In the genomic region with DNA sequence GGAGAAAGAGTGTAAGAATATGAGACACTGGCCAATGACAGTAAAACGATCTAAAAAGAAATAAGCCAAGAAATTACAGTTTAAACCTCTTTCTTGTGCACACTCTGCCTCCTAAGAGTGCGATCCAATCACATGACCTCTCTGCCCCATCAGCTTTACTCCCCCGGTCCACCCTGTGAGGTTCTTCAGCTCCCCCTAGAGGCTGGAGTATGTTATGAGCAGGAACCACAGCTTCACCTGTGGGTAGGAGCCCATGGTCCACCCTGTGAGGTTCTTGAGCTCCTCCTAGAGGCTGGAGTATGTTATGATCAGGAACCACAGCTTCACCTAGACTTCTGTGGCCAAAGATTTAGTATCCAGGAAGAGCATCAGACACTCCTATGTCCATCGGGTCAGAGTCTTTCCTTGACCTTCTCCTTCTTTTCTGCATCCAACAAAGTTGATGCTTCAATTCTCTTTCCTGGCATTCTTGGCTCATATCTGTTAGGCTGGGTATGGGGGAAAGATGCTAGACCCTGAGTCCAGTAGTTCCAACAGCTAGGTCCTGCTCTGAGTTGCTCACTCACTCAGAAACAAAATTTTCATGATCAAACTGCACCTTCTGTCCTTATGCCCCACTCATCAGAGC, we compare ENCODE assay signal across 1 cellular context.
TF ChIP-seq lines count a peak whose summit lies in the region.

No MANE protein-coding gene starts in this region.

TF ChIP-seq in K562, 482 proteins besides CTCF, POLR2A, EP300 and RAD21 (continued from another document and continues in another):
- TF ChIP-seq PHF21A (IDR thresholded peaks at IDR 0.05; ENCODE audit: borderline replicate concordance, low read depth) (peak; percentile 49; the same call in 1 of the 2 replicates), ELF1 (tag; IDR thresholded peaks at IDR 0.05) (peak; percentile 69), XRCC5 (IDR thresholded peaks at IDR 0.05; ENCODE audit: low read depth, low read length) (peak; percentile 79; the same call in 1 of the 2 replicates), CC2D1A (IDR thresholded peaks at IDR 0.05) (peak; percentile 86), NFXL1 (CRISPR knock-in tag; IDR thresholded peaks at IDR 0.05) (no peak), CBX3 (IDR thresholded peaks at IDR 0.05; ENCODE audit: borderline replicate concordance in 1 of 2, low read length in 2 of 2) (peak in 1 of 2 experiments; percentile 42; a peak in 1 of 3 replicates), JUND (IDR thresholded peaks at IDR 0.05; ENCODE audit: borderline replicate concordance, low read depth, low read length) (peak; percentile 53; the same call in 1 of the 2 replicates), JUND (tag; IDR thresholded peaks at IDR 0.05; ENCODE audit: borderline replicate concordance, low read depth, low read length) (no peak), NR2C2 (CRISPR knock-in tag; IDR thresholded peaks at IDR 0.05) (no peak), NR2C2 (tag; IDR thresholded peaks at IDR 0.05) (no peak), RB1 (IDR thresholded peaks at IDR 0.05; ENCODE audit: low read depth) (0 out of 2 replicates have a peak, but pooled peaks have one; percentile 37), JUN (IDR thresholded peaks at IDR 0.05; ENCODE audit: borderline replicate concordance, low read depth, low read length) (0 out of 2 replicates have a peak, but pooled peaks have one; percentile 23), JUN (CRISPR knock-in tag; IDR thresholded peaks at IDR 0.05; ENCODE audit: borderline replicate concordance) (no peak), HNRNPK (IDR thresholded peaks at IDR 0.05; ENCODE audit: low read depth, low read length, poor library complexity, severe bottlenecking) (no peak), RAD51 (IDR thresholded peaks at IDR 0.05; ENCODE audit: borderline replicate concordance, low read depth) (peak; percentile 84), EWSR1 (IDR thresholded peaks at IDR 0.05; ENCODE audit: borderline replicate concordance, low read depth, partially characterized antibody) (no peak), MIER1 (IDR thresholded peaks at IDR 0.05; ENCODE audit: low read depth) (no peak), HDAC8 (tag; IDR thresholded peaks at IDR 0.05) (no peak), PHB2 (IDR thresholded peaks at IDR 0.05; ENCODE audit: low read depth) (no peak), POLR2B (IDR thresholded peaks at IDR 0.05; ENCODE audit: low read depth, partially characterized antibody) (no peak), SRF (CRISPR knock-in tag; IDR thresholded peaks at IDR 0.05) (peak in 1 of 2 experiments; percentile 23; a peak in 1 of 4 replicates), TOE1 (IDR thresholded peaks at IDR 0.05; ENCODE audit: borderline replicate concordance) (peak; percentile 94), TOE1 (CRISPR knock-in tag; IDR thresholded peaks at IDR 0.05; ENCODE audit: borderline replicate concordance, low read depth) (no peak), EHMT2 (IDR thresholded peaks at IDR 0.05) (peak; percentile 77), EGR1 (conservative IDR thresholded peaks at IDR 0.05) (peak; percentile 52; the same call in 1 of the 2 replicates), ZNF263 (CRISPR knock-in tag; IDR thresholded peaks at IDR 0.05; ENCODE audit: borderline replicate concordance) (no peak), KLF16 (IDR thresholded peaks at IDR 0.05) (peak; percentile 87), TAF1 (IDR thresholded peaks at IDR 0.05; ENCODE audit: control insufficient read depth, extremely low read depth, insufficient read depth, low read length, severe bottlenecking) (no peak), CHD1 (IDR thresholded peaks at IDR 0.05; ENCODE audit: low read length) (no peak), FOSL1 (tag; conservative IDR thresholded peaks at IDR 0.05) (no peak), NRF1 (conservative IDR thresholded peaks at IDR 0.05 in 1 of 2, IDR thresholded peaks at IDR 0.05 in 1 of 2) (no peak)
- TF ChIP-seq, protein P1, sequence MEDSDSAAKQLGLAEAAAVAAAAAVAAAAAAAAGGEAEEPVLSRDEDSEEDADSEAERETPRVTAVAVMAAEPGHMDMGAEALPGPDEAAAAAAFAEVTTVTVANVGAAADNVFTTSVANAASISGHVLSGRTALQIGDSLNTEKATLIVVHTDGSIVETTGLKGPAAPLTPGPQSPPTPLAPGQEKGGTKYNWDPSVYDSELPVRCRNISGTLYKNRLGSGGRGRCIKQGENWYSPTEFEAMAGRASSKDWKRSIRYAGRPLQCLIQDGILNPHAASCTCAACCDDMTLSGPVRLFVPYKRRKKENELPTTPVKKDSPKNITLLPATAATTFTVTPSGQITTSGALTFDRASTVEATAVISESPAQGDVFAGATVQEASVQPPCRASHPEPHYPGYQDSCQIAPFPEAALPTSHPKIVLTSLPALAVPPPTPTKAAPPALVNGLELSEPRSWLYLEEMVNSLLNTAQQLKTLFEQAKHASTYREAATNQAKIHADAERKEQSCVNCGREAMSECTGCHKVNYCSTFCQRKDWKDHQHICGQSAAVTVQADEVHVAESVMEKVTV (CRISPR knock-in tag; IDR thresholded peaks at IDR 0.05), result peak; percentile 78
- TF ChIP-seq, protein P2, sequence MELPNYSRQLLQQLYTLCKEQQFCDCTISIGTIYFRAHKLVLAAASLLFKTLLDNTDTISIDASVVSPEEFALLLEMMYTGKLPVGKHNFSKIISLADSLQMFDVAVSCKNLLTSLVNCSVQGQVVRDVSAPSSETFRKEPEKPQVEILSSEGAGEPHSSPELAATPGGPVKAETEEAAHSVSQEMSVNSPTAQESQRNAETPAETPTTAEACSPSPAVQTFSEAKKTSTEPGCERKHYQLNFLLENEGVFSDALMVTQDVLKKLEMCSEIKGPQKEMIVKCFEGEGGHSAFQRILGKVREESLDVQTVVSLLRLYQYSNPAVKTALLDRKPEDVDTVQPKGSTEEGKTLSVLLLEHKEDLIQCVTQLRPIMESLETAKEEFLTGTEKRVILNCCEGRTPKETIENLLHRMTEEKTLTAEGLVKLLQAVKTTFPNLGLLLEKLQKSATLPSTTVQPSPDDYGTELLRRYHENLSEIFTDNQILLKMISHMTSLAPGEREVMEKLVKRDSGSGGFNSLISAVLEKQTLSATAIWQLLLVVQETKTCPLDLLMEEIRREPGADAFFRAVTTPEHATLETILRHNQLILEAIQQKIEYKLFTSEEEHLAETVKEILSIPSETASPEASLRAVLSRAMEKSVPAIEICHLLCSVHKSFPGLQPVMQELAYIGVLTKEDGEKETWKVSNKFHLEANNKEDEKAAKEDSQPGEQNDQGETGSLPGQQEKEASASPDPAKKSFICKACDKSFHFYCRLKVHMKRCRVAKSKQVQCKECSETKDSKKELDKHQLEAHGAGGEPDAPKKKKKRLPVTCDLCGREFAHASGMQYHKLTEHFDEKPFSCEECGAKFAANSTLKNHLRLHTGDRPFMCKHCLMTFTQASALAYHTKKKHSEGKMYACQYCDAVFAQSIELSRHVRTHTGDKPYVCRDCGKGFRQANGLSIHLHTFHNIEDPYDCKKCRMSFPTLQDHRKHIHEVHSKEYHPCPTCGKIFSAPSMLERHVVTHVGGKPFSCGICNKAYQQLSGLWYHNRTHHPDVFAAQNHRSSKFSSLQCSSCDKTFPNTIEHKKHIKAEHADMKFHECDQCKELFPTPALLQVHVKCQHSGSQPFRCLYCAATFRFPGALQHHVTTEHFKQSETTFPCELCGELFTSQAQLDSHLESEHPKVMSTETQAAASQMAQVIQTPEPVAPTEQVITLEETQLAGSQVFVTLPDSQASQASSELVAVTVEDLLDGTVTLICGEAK (IDR thresholded peaks at IDR 0.05), result no peak
- TF ChIP-seq, protein P2 (CRISPR knock-in tag; IDR thresholded peaks at IDR 0.05), result no peak
- TF ChIP-seq, protein P3, sequence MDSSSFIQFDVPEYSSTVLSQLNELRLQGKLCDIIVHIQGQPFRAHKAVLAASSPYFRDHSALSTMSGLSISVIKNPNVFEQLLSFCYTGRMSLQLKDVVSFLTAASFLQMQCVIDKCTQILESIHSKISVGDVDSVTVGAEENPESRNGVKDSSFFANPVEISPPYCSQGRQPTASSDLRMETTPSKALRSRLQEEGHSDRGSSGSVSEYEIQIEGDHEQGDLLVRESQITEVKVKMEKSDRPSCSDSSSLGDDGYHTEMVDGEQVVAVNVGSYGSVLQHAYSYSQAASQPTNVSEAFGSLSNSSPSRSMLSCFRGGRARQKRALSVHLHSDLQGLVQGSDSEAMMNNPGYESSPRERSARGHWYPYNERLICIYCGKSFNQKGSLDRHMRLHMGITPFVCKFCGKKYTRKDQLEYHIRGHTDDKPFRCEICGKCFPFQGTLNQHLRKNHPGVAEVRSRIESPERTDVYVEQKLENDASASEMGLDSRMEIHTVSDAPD (CRISPR knock-in tag; IDR thresholded peaks at IDR 0.05), result no peak
- TF ChIP-seq, protein P4, sequence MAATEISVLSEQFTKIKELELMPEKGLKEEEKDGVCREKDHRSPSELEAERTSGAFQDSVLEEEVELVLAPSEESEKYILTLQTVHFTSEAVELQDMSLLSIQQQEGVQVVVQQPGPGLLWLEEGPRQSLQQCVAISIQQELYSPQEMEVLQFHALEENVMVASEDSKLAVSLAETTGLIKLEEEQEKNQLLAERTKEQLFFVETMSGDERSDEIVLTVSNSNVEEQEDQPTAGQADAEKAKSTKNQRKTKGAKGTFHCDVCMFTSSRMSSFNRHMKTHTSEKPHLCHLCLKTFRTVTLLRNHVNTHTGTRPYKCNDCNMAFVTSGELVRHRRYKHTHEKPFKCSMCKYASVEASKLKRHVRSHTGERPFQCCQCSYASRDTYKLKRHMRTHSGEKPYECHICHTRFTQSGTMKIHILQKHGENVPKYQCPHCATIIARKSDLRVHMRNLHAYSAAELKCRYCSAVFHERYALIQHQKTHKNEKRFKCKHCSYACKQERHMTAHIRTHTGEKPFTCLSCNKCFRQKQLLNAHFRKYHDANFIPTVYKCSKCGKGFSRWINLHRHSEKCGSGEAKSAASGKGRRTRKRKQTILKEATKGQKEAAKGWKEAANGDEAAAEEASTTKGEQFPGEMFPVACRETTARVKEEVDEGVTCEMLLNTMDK (IDR thresholded peaks at IDR 0.05; ENCODE audit: borderline replicate concordance, insufficient read depth, low read depth, low read length, poor library complexity, severe bottlenecking), result peak; percentile 27
- TF ChIP-seq, protein P5, sequence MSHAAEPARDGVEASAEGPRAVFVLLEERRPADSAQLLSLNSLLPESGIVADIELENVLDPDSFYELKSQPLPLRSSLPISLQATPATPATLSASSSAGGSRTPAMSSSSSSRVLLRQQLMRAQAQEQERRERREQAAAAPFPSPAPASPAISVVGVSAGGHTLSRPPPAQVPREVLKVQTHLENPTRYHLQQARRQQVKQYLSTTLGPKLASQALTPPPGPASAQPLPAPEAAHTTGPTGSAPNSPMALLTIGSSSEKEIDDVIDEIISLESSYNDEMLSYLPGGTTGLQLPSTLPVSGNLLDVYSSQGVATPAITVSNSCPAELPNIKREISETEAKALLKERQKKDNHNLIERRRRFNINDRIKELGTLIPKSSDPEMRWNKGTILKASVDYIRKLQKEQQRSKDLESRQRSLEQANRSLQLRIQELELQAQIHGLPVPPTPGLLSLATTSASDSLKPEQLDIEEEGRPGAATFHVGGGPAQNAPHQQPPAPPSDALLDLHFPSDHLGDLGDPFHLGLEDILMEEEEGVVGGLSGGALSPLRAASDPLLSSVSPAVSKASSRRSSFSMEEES (CRISPR knock-in tag; IDR thresholded peaks at IDR 0.05), result peak; percentile 94
- TF ChIP-seq, protein P6, sequence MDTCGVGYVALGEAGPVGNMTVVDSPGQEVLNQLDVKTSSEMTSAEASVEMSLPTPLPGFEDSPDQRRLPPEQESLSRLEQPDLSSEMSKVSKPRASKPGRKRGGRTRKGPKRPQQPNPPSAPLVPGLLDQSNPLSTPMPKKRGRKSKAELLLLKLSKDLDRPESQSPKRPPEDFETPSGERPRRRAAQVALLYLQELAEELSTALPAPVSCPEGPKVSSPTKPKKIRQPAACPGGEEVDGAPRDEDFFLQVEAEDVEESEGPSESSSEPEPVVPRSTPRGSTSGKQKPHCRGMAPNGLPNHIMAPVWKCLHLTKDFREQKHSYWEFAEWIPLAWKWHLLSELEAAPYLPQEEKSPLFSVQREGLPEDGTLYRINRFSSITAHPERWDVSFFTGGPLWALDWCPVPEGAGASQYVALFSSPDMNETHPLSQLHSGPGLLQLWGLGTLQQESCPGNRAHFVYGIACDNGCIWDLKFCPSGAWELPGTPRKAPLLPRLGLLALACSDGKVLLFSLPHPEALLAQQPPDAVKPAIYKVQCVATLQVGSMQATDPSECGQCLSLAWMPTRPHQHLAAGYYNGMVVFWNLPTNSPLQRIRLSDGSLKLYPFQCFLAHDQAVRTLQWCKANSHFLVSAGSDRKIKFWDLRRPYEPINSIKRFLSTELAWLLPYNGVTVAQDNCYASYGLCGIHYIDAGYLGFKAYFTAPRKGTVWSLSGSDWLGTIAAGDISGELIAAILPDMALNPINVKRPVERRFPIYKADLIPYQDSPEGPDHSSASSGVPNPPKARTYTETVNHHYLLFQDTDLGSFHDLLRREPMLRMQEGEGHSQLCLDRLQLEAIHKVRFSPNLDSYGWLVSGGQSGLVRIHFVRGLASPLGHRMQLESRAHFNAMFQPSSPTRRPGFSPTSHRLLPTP (IDR thresholded peaks at IDR 0.05; ENCODE audit: borderline replicate concordance, extremely low read depth, insufficient read length), result no peak
- TF ChIP-seq, protein P7, sequence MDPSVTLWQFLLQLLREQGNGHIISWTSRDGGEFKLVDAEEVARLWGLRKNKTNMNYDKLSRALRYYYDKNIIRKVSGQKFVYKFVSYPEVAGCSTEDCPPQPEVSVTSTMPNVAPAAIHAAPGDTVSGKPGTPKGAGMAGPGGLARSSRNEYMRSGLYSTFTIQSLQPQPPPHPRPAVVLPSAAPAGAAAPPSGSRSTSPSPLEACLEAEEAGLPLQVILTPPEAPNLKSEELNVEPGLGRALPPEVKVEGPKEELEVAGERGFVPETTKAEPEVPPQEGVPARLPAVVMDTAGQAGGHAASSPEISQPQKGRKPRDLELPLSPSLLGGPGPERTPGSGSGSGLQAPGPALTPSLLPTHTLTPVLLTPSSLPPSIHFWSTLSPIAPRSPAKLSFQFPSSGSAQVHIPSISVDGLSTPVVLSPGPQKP (CRISPR knock-in tag; IDR thresholded peaks at IDR 0.05), result no peak
